ENCODE assay signal across 23 cellular contexts in genomic region chr14:69240527-69241173, GRCh38. TPM values are rescaled to one million over a fixed set of nuclear protein-coding genes. Genes with fewer than 3 reads are reported as not detected.
A peak's percentile ranks its signal among the peaks of the same experiment; 100 is the strongest.
DNase-seq lines count a peak whose midpoint lies in the region; ATAC-seq, FAIRE-seq and TF ChIP-seq lines count a peak whose summit lies in the region.
"Had no signal": no experiment of that assay in that cellular context is flagged by ENCODE, and none has a peak within 500 bp of the region (broad histone marks: within the 10 kb centered on the region; RNA-seq: fewer than 3 reads in every experiment).

No MANE protein-coding gene starts in this region.

- peaks cover 0 to 4% of the 10 kb centered on the region in 2 donors for H3K4me1 Mint-ChIP-seq in natural killer cell treated with Interleukin-12 subunit alpha and Interleukin-12 subunit beta and Interleukin-15 and Interleukin-18, amount 100 ng/mL, for 72 hours (ENCODE audit: low read depth in 2 of 2)
- H3K4me1 Mint-ChIP-seq in nephron progenitor cell: peaks cover 10% of the 10 kb centered on the region

- peak overlapping the region; percentile 71 for H3K4me2 ChIP-seq in BLaER1

- no peaks in the 10 kb centered on the region for H3K9me3 Mint-ChIP-seq in natural killer cell treated with Interleukin-12 subunit alpha and Interleukin-12 subunit beta and Interleukin-15 and Interleukin-18, amount 100 ng/mL, for 72 hours
- H3K9me3 Mint-ChIP-seq in nephron progenitor cell: no peaks in the 10 kb centered on the region
- H3K9me3 Mint-ChIP-seq: CD4-positive, alpha-beta T cell had no signal

- H3K36me3 Mint-ChIP-seq in natural killer cell treated with Interleukin-12 subunit alpha and Interleukin-12 subunit beta and Interleukin-15 and Interleukin-18, amount 100 ng/mL, for 72 hours: no peaks in the 10 kb centered on the region
- peaks cover 16% of the 10 kb centered on the region for H3K36me3 Mint-ChIP-seq in nephron progenitor cell (ENCODE audit: low read depth)

- H3K4me3 Mint-ChIP-seq in natural killer cell treated with Interleukin-12 subunit alpha and Interleukin-12 subunit beta and Interleukin-15 and Interleukin-18, amount 100 ng/mL, for 72 hours: no peak overlapping the region
- no peak overlapping the region for H3K4me3 Mint-ChIP-seq in nephron progenitor cell
- H3K4me3 Mint-ChIP-seq: CD4-positive, alpha-beta T cell had no signal

- no peaks in the 10 kb centered on the region for H3K27me3 Mint-ChIP-seq in natural killer cell treated with Interleukin-12 subunit alpha and Interleukin-12 subunit beta and Interleukin-15 and Interleukin-18, amount 100 ng/mL, for 72 hours
- peaks cover 3% of the 10 kb centered on the region for H3K27me3 Mint-ChIP-seq in nephron progenitor cell (ENCODE audit: low read depth, poor library complexity)
- H3K27me3 Mint-ChIP-seq: CD4-positive, alpha-beta T cell had no signal

- ATAC-seq in left ventricle myocardium superior: peak; percentile 77
- no peak for ATAC-seq in natural killer cell treated with Interleukin-12 subunit alpha and Interleukin-12 subunit beta and Interleukin-15 and Interleukin-18, amount 100 ng/mL, for 72 hours
- ATAC-seq: HepG2, K562 had no signal

- H4K20me1 ChIP-seq in BLaER1: no peaks in the 10 kb centered on the region

- DNase-seq in HTR-8/SVneo (ENCODE audit: insufficient read length, low spot score) (no peak), bronchial epithelial cell (ENCODE audit: low read depth) (no peak), left ventricle myocardium superior (no peak), middle frontal gyrus (ENCODE audit: extremely low spot score, low spot score) (no peak), hepatic stellate cell (ENCODE audit: low spot score) (no peak), nephron progenitor cell (no peak)
- no peak for DNase-seq in natural killer cell treated with Interleukin-12 subunit alpha and Interleukin-12 subunit beta and Interleukin-15 and Interleukin-18, amount 100 ng/mL, for 72 hours (ENCODE audit: low spot score)
- DNase-seq: BE2C; CD4-positive, alpha-beta T cell; COR-L47; DMS79; H7; MM.1S; NCI-H1694; NCI-H2081; NCI-H446; NCI-H526; OCI-M1 had no signal

- no peak for TF ChIP-seq CTCF in bronchial epithelial cell (IDR thresholded peaks at IDR 0.05; ENCODE audit: insufficient read depth, low read length, severe bottlenecking)
- TF ChIP-seq CTCF in nephron progenitor cell (IDR thresholded peaks at IDR 0.05): no peak

- H3K4me3 ChIP-seq in BLaER1: no peak overlapping the region
- no peak overlapping the region for H3K4me3 ChIP-seq in bronchial epithelial cell (ENCODE audit: low read depth, low read length)
- H3K4me3 ChIP-seq: K562, SK-N-MC had no signal

- FAIRE-seq in HTR-8/SVneo (lab: Jason Lieb, UNC) (peak; percentile 85), bronchial epithelial cell (lab: Jason Lieb, UNC) (peak; percentile 18)
- FAIRE-seq: HepG2, K562, RCC 7860 had no signal

- peak overlapping the region; percentile 58 for H3K9ac ChIP-seq in BLaER1

- H3K27ac Mint-ChIP-seq in natural killer cell treated with Interleukin-12 subunit alpha and Interleukin-12 subunit beta and Interleukin-15 and Interleukin-18, amount 100 ng/mL, for 72 hours: no peak overlapping the region
- no peak overlapping the region for H3K27ac Mint-ChIP-seq in nephron progenitor cell
- H3K27ac Mint-ChIP-seq: CD4-positive, alpha-beta T cell had no signal

- H3K27me3 ChIP-seq in BLaER1 (no peaks in the 10 kb centered on the region), bronchial epithelial cell (ENCODE audit: control insufficient read depth, insufficient read depth, low read length) (no peaks in the 10 kb centered on the region)
- H3K27me3 ChIP-seq: BE2C had no signal

- H3K4me1 ChIP-seq in BLaER1: peaks cover 14% of the 10 kb centered on the region

- H3K36me3 ChIP-seq in BLaER1 (no peaks in the 10 kb centered on the region), bronchial epithelial cell (ENCODE audit: control insufficient read depth, insufficient read depth, low read length) (peaks cover 14% of the 10 kb centered on the region)

- H3K27ac ChIP-seq in BLaER1: peak overlapping the region; percentile 16; the same call in 1 of the 2 replicates
- H3K27ac ChIP-seq: SK-N-MC had no signal

- intact Hi-C loops in left ventricle myocardium superior (cut with micrococcal nuclease): loop anchor here (5.0 kb wide), 1 partner anchor 212 kb away; no protein-coding TSS in a partner anchor

- no peaks in the 10 kb centered on the region for H3K9me3 ChIP-seq in BLaER1
- H3K9me3 ChIP-seq: BE2C had no signal

RNA-seq across cellular contexts. Expression of gene GALNT16, which starts 19.3 kb away (rescaled TPM):
- total RNA-seq in bronchial epithelial cell (not detected in 2 replicates), left ventricle myocardium superior (101 TPM)
- total RNA-seq in natural killer cell treated with Interleukin-12 subunit alpha and Interleukin-12 subunit beta and Interleukin-15 and Interleukin-18, amount 100 ng/mL, for 72 hours: under 1 TPM in 1 of 2 donors, not detected in 1; 0.05 TPM
- total RNA-seq: CD4-positive, alpha-beta T cell; K562 had no signal

RNA-seq across cellular contexts. Expression of gene EXD2, which starts 49.4 kb away (rescaled TPM):
- total RNA-seq in bronchial epithelial cell (15.5 and 18.3 TPM in 2 replicates), left ventricle myocardium superior (17.7 TPM)
- 10 to 100 TPM in 1 of 2 donors, 1 to 10 TPM in 1; 8.7 to 10.4 TPM for total RNA-seq in natural killer cell treated with Interleukin-12 subunit alpha and Interleukin-12 subunit beta and Interleukin-15 and Interleukin-18, amount 100 ng/mL, for 72 hours

Comparison
In these comparisons a context has a peak if more than half of its experiments do, and no peak if none do; other contexts are left out.
1. RNA of gene GALNT16, which starts 19.3 kb away (total RNA-seq): 101 TPM in left ventricle myocardium superior (single experiment); 0.05 TPM in natural killer cell treated with Interleukin-12 subunit alpha and Interleukin-12 subunit beta and Interleukin-15 and Interleukin-18, amount 100 ng/mL, for 72 hours and not detected in bronchial epithelial cell; every median in the first group is over 10 times any median in the second.